Comparison of ENCODE assay signal across 12 cellular contexts in genomic region chr11:95444309-95445202, GRCh38.
"Had no signal": no experiment of that assay in that cellular context is flagged by ENCODE, and none has a peak within 500 bp of the region (broad histone marks: within the 10 kb centered on the region; RNA-seq: fewer than 3 reads in every experiment).

No MANE protein-coding gene starts in this region.

- H3K27ac ChIP-seq: ovary, thoracic aorta had no signal

- H3K4me3 Mint-ChIP-seq: activated naive CD4-positive, alpha-beta T cell treated with anti-CD3 and anti-CD28 coated beads, Interleukin-2, amount 10 ng/mL, durations not matched to agents 7 days and 5 days; stimulated activated naive CD8-positive, alpha-beta T cell treated with anti-CD3 and anti-CD28 coated beads, Interleukin-15, amount 100 ng/mL, for 72 hours had no signal

- H3K27me3 ChIP-seq: ovary had no signal

- H3K36me3 Mint-ChIP-seq: activated naive CD4-positive, alpha-beta T cell treated with anti-CD3 and anti-CD28 coated beads, Interleukin-2, amount 10 ng/mL, durations not matched to agents 7 days and 5 days had no signal

- H3K27me3 Mint-ChIP-seq: activated naive CD4-positive, alpha-beta T cell treated with anti-CD3 and anti-CD28 coated beads, Interleukin-2, amount 10 ng/mL, durations not matched to agents 7 days and 5 days; stimulated activated naive CD8-positive, alpha-beta T cell treated with anti-CD3 and anti-CD28 coated beads, Interleukin-15, amount 100 ng/mL, for 72 hours; T-helper 17 cell had no signal

- H3K4me3 ChIP-seq: mucosa of descending colon, ovary, thoracic aorta had no signal

- H3K27ac Mint-ChIP-seq: activated naive CD4-positive, alpha-beta T cell treated with anti-CD3 and anti-CD28 coated beads, Interleukin-2, amount 10 ng/mL, durations not matched to agents 7 days and 5 days; activated T-helper 2 cell treated with anti-CD3 and anti-CD28 coated beads, Interferon-gamma antibody, Interleukin-2, Interleukin-4, amounts not matched to agents 10 μg/mL and 5 μg/mL and 100 μg/mL, durations not matched to agents 14 hours and 24 hours and 36 hours; stimulated activated naive CD8-positive, alpha-beta T cell treated with anti-CD3 and anti-CD28 coated beads, Interleukin-15, amount 100 ng/mL, for 72 hours; T-helper 17 cell had no signal

- DNase-seq: activated CD4-positive, CD25-positive, alpha-beta regulatory T cell; activated naive CD4-positive, alpha-beta T cell treated with anti-CD3 and anti-CD28 coated beads, Interleukin-2, amount 10 ng/mL, durations not matched to agents 7 days and 5 days; glutamatergic neuron; mucosa of descending colon; ovary; stimulated activated CD4-positive, alpha-beta T cell treated with anti-CD3 and anti-CD28 coated beads, Interleukin-4, amount 100 ng/mL, for 4 hours; stimulated activated naive CD8-positive, alpha-beta T cell treated with anti-CD3 and anti-CD28 coated beads, Interleukin-15, amount 100 ng/mL, for 72 hours; T-helper 17 cell had no signal

- H3K9me3 Mint-ChIP-seq: activated T-helper 2 cell treated with anti-CD3 and anti-CD28 coated beads, Interferon-gamma antibody, Interleukin-2, Interleukin-4, amounts not matched to agents 10 μg/mL and 5 μg/mL and 100 μg/mL, durations not matched to agents 14 hours and 24 hours and 36 hours had no signal

- FAIRE-seq: TTC549, urothelium cell line had no signal

- H3K9me3 ChIP-seq: mucosa of descending colon, ovary, thoracic aorta had no signal

- H3K36me3 ChIP-seq: ovary, thoracic aorta had no signal
